Comparison of ENCODE assay signal across 25 cellular contexts in genomic region chr11:117752721-117753237, GRCh38. TPM values are rescaled to one million over a fixed set of nuclear protein-coding genes. Genes with fewer than 3 reads are reported as not detected.
"Had no signal": no experiment of that assay in that cellular context is flagged by ENCODE, and none has a peak within 500 bp of the region (broad histone marks: within the 10 kb centered on the region; RNA-seq: fewer than 3 reads in every experiment).

No MANE protein-coding gene starts in this region.

- H3K4me3 Mint-ChIP-seq: activated T-cell treated with anti-CD3 and anti-CD28 coated beads, Interleukin-2, amount 50 U/mL, for 72 hours; mesothelial cell of epicardium; naive B cell; nephron progenitor cell had no signal

- H3K4me2 ChIP-seq: smooth muscle cell had no signal

- H3K27me3 ChIP-seq: colonic mucosa, gastrocnemius medialis, testis, transverse colon had no signal

- H3K36me3 Mint-ChIP-seq: activated naive CD4-positive, alpha-beta T cell treated with anti-CD3 and anti-CD28 coated beads, Interleukin-2, amount 50 U/mL, for 72 hours; mesothelial cell of epicardium; naive B cell had no signal

- H3K27ac ChIP-seq: colonic mucosa, gastrocnemius medialis, parathyroid adenoma, psoas muscle, testis, transverse colon had no signal

- H3K4me3 ChIP-seq: colonic mucosa, gastrocnemius medialis, psoas muscle, smooth muscle cell, testis, transverse colon had no signal

- H3K9ac ChIP-seq: parathyroid adenoma had no signal

- H3K9me3 ChIP-seq: colonic mucosa, gastrocnemius medialis, psoas muscle, testis, transverse colon had no signal

- H3K79me2 ChIP-seq: parathyroid adenoma had no signal

- H3K4me1 Mint-ChIP-seq: naive B cell had no signal

- H2AFZ ChIP-seq: parathyroid adenoma had no signal

- H3K27ac Mint-ChIP-seq: activated naive CD4-positive, alpha-beta T cell treated with anti-CD3 and anti-CD28 coated beads, Interleukin-2, amount 50 U/mL, for 72 hours; activated T-cell treated with anti-CD3 and anti-CD28 coated beads, Interleukin-2, amount 50 U/mL, for 72 hours; mesothelial cell of epicardium; naive B cell; nephron progenitor cell had no signal

- H3K36me3 ChIP-seq: colonic mucosa, gastrocnemius medialis, transverse colon had no signal

- DNase-seq: activated CD4-positive, alpha-beta T cell treated with anti-CD3 and anti-CD28 coated beads for 4 hours; activated CD4-positive, alpha-beta T cell treated with anti-CD3 and anti-CD28 coated beads, Interleukin-2, amount 50 U/mL, for 4 hours; activated naive CD4-positive, alpha-beta T cell; activated T-cell treated with anti-CD3 and anti-CD28 coated beads for 4 hours; activated T-cell treated with anti-CD3 and anti-CD28 coated beads, Interleukin-2, amount 50 U/mL, for 72 hours; anterior cingulate cortex; cerebellar nuclear complex; colonic mucosa; effector memory CD4-positive, alpha-beta T cell; gastrocnemius medialis; glutamatergic neuron; left colon; naive B cell; nephron progenitor cell; occipital lobe; psoas muscle; stimulated activated naive CD4-positive, alpha-beta T cell; testis; transverse colon had no signal

- H3K9me3 Mint-ChIP-seq: activated naive CD4-positive, alpha-beta T cell treated with anti-CD3 and anti-CD28 coated beads, Interleukin-2, amount 50 U/mL, for 72 hours; activated T-cell treated with anti-CD3 and anti-CD28 coated beads, Interleukin-2, amount 50 U/mL, for 72 hours; mesothelial cell of epicardium; naive B cell; nephron progenitor cell had no signal

RNA-seq across cellular contexts. Expression of gene DSCAML1, which starts 44.2 kb away (rescaled TPM):
- total RNA-seq: dermis microvascular lymphatic vessel endothelial cell had no signal
- polyA plus RNA-seq: keratinocyte, smooth muscle cell had no signal
